Comparison of ENCODE assay signal across 30 cellular contexts in the genomic region with DNA sequence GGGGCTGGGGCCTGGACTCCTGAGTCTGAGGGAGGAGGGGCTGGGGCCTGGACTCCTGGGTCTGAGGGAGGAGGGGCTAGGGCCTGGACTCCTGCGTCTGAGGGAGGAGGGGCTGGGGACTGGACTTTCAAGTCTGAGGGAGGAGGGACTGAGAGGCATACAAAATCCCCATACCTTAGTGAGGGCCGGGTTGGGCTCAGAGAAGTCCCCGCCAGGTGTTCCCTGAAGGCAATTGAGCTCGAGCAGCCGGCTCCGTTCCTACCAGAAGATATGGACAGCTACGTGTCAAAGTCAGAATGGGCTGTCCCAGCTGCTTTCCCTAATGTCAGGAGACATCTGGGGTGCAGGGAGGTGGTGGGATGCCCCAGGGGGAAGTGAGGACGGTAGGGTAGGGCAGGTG. TPM values are rescaled to one million over a fixed set of nuclear protein-coding genes. Genes with fewer than 3 reads are reported as not detected.
"Had no signal": no experiment of that assay in that cellular context is flagged by ENCODE, and none has a peak within 500 bp of the region (broad histone marks: within the 10 kb centered on the region; RNA-seq: fewer than 3 reads in every experiment).

No MANE protein-coding gene starts in this region.

- ATAC-seq: activated T-cell treated with anti-CD3 and anti-CD28 coated beads, Interleukin-2, amount 50 U/mL, for 72 hours; foreskin keratinocyte; gastrocnemius medialis; heart left ventricle; T-helper 17 cell had no signal

- DNase-seq: activated CD4-positive, alpha-beta memory T cell treated with anti-CD3 and anti-CD28 coated beads, Interleukin-2, amount 10 ng/mL, durations not matched to agents 7 days and 5 days; activated CD4-positive, alpha-beta T cell treated with anti-CD3 and anti-CD28 coated beads for 4 hours; activated CD4-positive, alpha-beta T cell treated with anti-CD3 and anti-CD28 coated beads, Interleukin-2, amount 10 ng/mL, durations not matched to agents 7 days and 5 days; activated CD4-positive, alpha-beta T cell treated with anti-CD3 and anti-CD28 coated beads, Interleukin-2, amount 50 U/mL, for 4 hours; activated CD4-positive, CD25-positive, alpha-beta regulatory T cell; activated CD4-positive, CD25-positive, alpha-beta regulatory T cell treated with anti-CD3 and anti-CD28 coated beads, Interleukin-2, amount 50 U/mL, for 72 hours; activated CD8-positive, alpha-beta memory T cell treated with anti-CD3 and anti-CD28 coated beads, Interleukin-2, amount 50 U/mL, for 48 hours; activated gamma-delta T cell; activated naive CD4-positive, alpha-beta T cell; activated naive CD4-positive, alpha-beta T cell treated with anti-CD3 and anti-CD28 coated beads, Interleukin-2, amount 50 U/mL, for 16 hours; activated T-cell treated with anti-CD3 and anti-CD28 coated beads for 4 hours; activated T-cell treated with anti-CD3 and anti-CD28 coated beads, Interleukin-2, amount 50 U/mL, for 24 hours; activated T-cell treated with anti-CD3 and anti-CD28 coated beads, Interleukin-2, amount 50 U/mL, for 72 hours; amniotic stem cell; anterior cingulate cortex; brain microvascular endothelial cell; dorsolateral prefrontal cortex; effector memory CD4-positive, alpha-beta T cell; endodermal cell; foreskin keratinocyte; gastrocnemius medialis; glutamatergic neuron; heart left ventricle; T-helper 1 cell; T-helper 17 cell; T1000 had no signal

RNA-seq across cellular contexts. Expression of gene LYPD3, which starts 29.7 kb away (rescaled TPM):
- total RNA-seq: cardiac septum, cerebellum, gastrocnemius medialis had no signal

RNA-seq across cellular contexts. Expression of gene ZNF575, which starts 37.9 kb away (rescaled TPM):
- total RNA-seq: bronchial epithelial cell, epithelial cell of proximal tubule, gastrocnemius medialis had no signal
